Comparison of ENCODE assay signal across 6 cellular contexts in the genomic region with DNA sequence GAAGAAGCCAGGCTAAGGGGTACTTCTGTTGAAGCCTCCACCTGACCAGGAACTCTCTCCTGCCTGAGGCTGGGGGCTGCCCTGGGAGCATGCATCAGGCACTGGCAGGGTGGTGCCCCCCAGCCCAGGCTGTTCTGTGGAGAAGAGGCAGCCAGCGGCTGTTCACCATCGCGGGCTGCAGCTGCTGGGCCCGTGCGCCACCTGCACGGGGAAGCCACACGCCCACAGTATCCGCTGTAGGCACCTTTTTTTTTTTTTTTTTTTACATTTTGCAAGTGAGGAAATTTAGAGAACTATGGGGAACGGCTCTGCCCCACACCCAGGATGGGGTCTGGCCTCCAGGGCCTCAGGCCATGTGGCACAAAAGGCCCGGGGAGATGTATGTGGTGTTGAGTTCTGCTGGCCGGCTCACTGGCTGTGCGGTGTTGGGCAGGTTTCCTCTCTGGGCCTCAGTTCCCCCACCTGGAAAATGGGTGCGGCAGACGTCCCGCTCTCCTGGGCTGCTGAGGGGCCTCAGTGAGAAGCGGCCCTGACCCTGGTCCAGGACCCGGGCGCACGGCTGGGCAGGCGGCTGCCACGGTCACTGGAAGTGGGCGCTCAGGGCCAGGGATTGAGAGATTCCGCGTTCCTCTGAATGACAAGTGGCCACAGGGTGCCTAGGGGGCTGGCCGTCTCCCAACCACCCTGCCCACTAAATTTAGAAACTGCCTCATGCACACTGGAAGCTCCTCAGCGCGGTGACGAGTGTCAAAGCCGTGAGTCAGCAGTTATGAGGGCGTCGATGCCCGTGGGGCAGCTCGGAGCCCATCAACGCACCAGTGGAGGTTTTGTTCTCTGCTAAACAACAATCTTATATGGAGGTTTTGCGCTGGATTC. TPM values are rescaled to one million over a fixed set of nuclear protein-coding genes. Genes with fewer than 3 reads are reported as not detected.
DNase-seq lines count a peak whose midpoint lies in the region; ATAC-seq and TF ChIP-seq lines count a peak whose summit lies in the region.

No MANE protein-coding gene starts in this region.

- H2AFZ ChIP-seq in GM23248: peak overlapping the region; percentile 73

- TF ChIP-seq CTCF in fibroblast of pulmonary artery (IDR thresholded peaks at IDR 0.05; ENCODE audit: low read length, missing control alignments): no peak

- DNase-seq in GM23248: peak; percentile 93
- peak; percentile 78 for DNase-seq in T1000 (lab: John Stamatoyannopoulos, UW)
- peak; percentile 63 for DNase-seq in fibroblast of pulmonary artery (ENCODE audit: low read depth)
- no peak for DNase-seq in stimulated activated effector memory CD8-positive, alpha-beta T cell treated with anti-CD3 and anti-CD28 coated beads, Interleukin-12 subunit alpha, Interleukin-12 subunit beta, amount 100 ng/mL, for 72 hours (ENCODE audit: low spot score in 2 of 2)
- no peak for DNase-seq in G401 (ENCODE audit: low spot score)

- H3K4me1 ChIP-seq in GM23248 (ENCODE audit: insufficient read depth): peaks cover 6% of the 10 kb centered on the region

- no peaks in the 10 kb centered on the region for H3K36me3 ChIP-seq in GM23248 (ENCODE audit: low read depth)

- H3K4me1 Mint-ChIP-seq in stimulated activated effector memory CD8-positive, alpha-beta T cell treated with anti-CD3 and anti-CD28 coated beads, Interleukin-12 subunit alpha, Interleukin-12 subunit beta, amount 100 ng/mL, for 72 hours: peaks cover 5% of the 10 kb centered on the region

- H3K9me3 ChIP-seq in GM23248 (ENCODE audit: low read depth): no peaks in the 10 kb centered on the region

- no peaks in the 10 kb centered on the region for H3K9me2 ChIP-seq in GM23248 (ENCODE audit: insufficient read depth)

- no peaks in the 10 kb centered on the region for H4K20me1 ChIP-seq in GM23248 (ENCODE audit: insufficient read depth)

- peak overlapping the region; percentile 65 for H3K4me2 ChIP-seq in GM23248 (ENCODE audit: unreplicated experiment)

- H3K9me3 Mint-ChIP-seq in stimulated activated effector memory CD8-positive, alpha-beta T cell treated with anti-CD3 and anti-CD28 coated beads, Interleukin-12 subunit alpha, Interleukin-12 subunit beta, amount 100 ng/mL, for 72 hours: no peaks in the 10 kb centered on the region

- H3K36me3 Mint-ChIP-seq in stimulated activated effector memory CD8-positive, alpha-beta T cell treated with anti-CD3 and anti-CD28 coated beads, Interleukin-12 subunit alpha, Interleukin-12 subunit beta, amount 100 ng/mL, for 72 hours: no peaks in the 10 kb centered on the region

- no peak overlapping the region for H3K4me3 ChIP-seq in GM23248
- no peak overlapping the region for H3K4me3 ChIP-seq in fibroblast of pulmonary artery (replicated peaks; ENCODE audit: low read depth, low read length)

- peak overlapping the region; percentile 58 for H3K9ac ChIP-seq in GM23248

- H3K4me3 Mint-ChIP-seq in stimulated activated effector memory CD8-positive, alpha-beta T cell treated with anti-CD3 and anti-CD28 coated beads, Interleukin-12 subunit alpha, Interleukin-12 subunit beta, amount 100 ng/mL, for 72 hours: no peak overlapping the region

- 61 to 65% methylated on average over 34 to 35 of the region's 35 CpGs for WGBS in GM23248 (ENCODE audit: low coverage in 1 of 2, low lambda C conversion rate in 2 of 2, missing lambda C conversion rate in 2 of 2), 2 experiments

- no peaks in the 10 kb centered on the region for H3K79me2 ChIP-seq in GM23248 (ENCODE audit: insufficient read depth)

- no peaks in the 10 kb centered on the region for H3F3A ChIP-seq in GM23248 (ENCODE audit: insufficient read depth)

- H3K27ac ChIP-seq in GM23248: peak overlapping the region; percentile 47

- in situ Hi-C loops in GM23248 (cut with MboI) (no loop called here), G401 (cut with HindIII; ENCODE audit: low sequenced_read_pairs) (no loop called here)

- ATAC-seq in stimulated activated effector memory CD8-positive, alpha-beta T cell treated with anti-CD3 and anti-CD28 coated beads, Interleukin-12 subunit alpha, Interleukin-12 subunit beta, amount 100 ng/mL, for 72 hours: peak; percentile 65
- ATAC-seq in GM18511 (IDR thresholded peaks at IDR 0.05; ENCODE audit: unreplicated experiment): no peak

- H3K27ac Mint-ChIP-seq in stimulated activated effector memory CD8-positive, alpha-beta T cell treated with anti-CD3 and anti-CD28 coated beads, Interleukin-12 subunit alpha, Interleukin-12 subunit beta, amount 100 ng/mL, for 72 hours: peak overlapping the region; percentile 34

- H3K27me3 ChIP-seq in GM23248 (replicated peaks; ENCODE audit: insufficient read depth): no peaks in the 10 kb centered on the region

RNA-seq across cellular contexts. Expression of a gene that starts 8.8 kb away (rescaled TPM):
- 44.4 and 44.7 TPM in 2 replicates for total RNA-seq in GM23248 (2014; rRNA removed; shearing (Covaris generic))
- 24.8 and 25.4 TPM in 2 replicates for polyA plus RNA-seq in GM23248 (2016; fragmentation: Nextera tagmentation; extraction: Ambion mirVana)
- 96.8 and 104 TPM in 2 replicates for total RNA-seq in G401 (2014; rRNA removed; shearing (Covaris generic))

RNA-seq across cellular contexts. Expression of a gene that starts 17.5 kb away (rescaled TPM):
- 35.0 and 45.9 TPM in 2 replicates for total RNA-seq in GM23248 (2014; rRNA removed; shearing (Covaris generic))
- polyA plus RNA-seq in GM23248 (2016; fragmentation: Nextera tagmentation; extraction: Ambion mirVana): 3.5 and 3.8 TPM in 2 replicates
- total RNA-seq in G401 (2014; rRNA removed; shearing (Covaris generic)): 12.6 and 16.7 TPM in 2 replicates

RNA-seq across cellular contexts. Expression of a gene that starts 43.0 kb away (rescaled TPM):
- total RNA-seq in GM23248 (2014; rRNA removed; shearing (Covaris generic)): not detected in 2 replicates
- not detected in 2 replicates for polyA plus RNA-seq in GM23248 (2016; fragmentation: Nextera tagmentation; extraction: Ambion mirVana)
- total RNA-seq in G401 (2014; rRNA removed; shearing (Covaris generic)): 0.49 and 1.8 TPM in 2 replicates

RNA-seq across cellular contexts. Expression of a gene that starts 53.7 kb away (rescaled TPM):
- 10.6 and 12.2 TPM in 2 replicates for total RNA-seq in GM23248 (2014; rRNA removed; shearing (Covaris generic))
- polyA plus RNA-seq in GM23248 (2016; fragmentation: Nextera tagmentation; extraction: Ambion mirVana): 6.4 and 7.5 TPM in 2 replicates
- 12.3 and 13.0 TPM in 2 replicates for total RNA-seq in G401 (2014; rRNA removed; shearing (Covaris generic))

RNA-seq across cellular contexts. Expression of a gene that starts 56.8 kb away (rescaled TPM):
- total RNA-seq in GM23248 (2014; rRNA removed; shearing (Covaris generic)): 28.3 and 36.8 TPM in 2 replicates
- polyA plus RNA-seq in GM23248 (2016; fragmentation: Nextera tagmentation; extraction: Ambion mirVana): 56.2 and 58.1 TPM in 2 replicates
- 97.4 and 104 TPM in 2 replicates for total RNA-seq in G401 (2014; rRNA removed; shearing (Covaris generic))

Comparison
In these comparisons a context has a peak if more than half of its experiments do, and no peak if none do; other contexts are left out.
1. DNase-seq: peak in GM23248 (single experiment), T1000 (single experiment) and fibroblast of pulmonary artery (single experiment); none in stimulated activated effector memory CD8-positive, alpha-beta T cell treated with anti-CD3 and anti-CD28 coated beads, Interleukin-12 subunit alpha, Interleukin-12 subunit beta, amount 100 ng/mL, for 72 hours (0 of 2) and G401 (single experiment).